Comparison of ENCODE assay signal across 23 cellular contexts in the genomic region with DNA sequence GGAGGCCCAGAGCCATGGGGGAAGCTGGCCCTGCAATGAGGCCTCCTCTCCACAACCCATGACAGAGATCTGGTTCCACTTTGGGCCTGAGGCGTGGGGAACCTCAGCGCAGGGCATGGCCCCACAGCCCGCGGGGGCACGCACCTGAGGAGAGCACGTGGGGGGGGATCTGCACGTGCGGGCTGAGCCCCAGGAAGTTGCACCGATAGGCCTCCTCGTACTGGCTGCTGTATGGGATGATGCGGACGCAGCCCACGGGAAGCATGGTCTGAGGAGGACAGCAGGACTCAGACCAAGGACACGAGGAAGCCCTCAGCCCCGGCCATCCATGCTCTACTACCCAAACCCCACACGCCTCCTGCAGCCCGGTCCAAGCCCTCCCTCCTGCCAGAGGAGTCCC.
"Had no signal": no experiment of that assay in that cellular context is flagged by ENCODE, and none has a peak within 500 bp of the region (broad histone marks: within the 10 kb centered on the region; RNA-seq: fewer than 3 reads in every experiment).

No MANE protein-coding gene starts in this region.

- H3K27me3 Mint-ChIP-seq: natural killer cell treated with Interleukin-12 subunit alpha and Interleukin-12 subunit beta and Interleukin-15 and Interleukin-18, amount 100 ng/mL, for 72 hours had no signal

- H3K4me2 ChIP-seq: neural progenitor cell had no signal

- H3K27me3 ChIP-seq: foreskin keratinocyte, neural progenitor cell, sigmoid colon, suprapubic skin, thyroid gland had no signal

- H3K36me3 ChIP-seq: neural progenitor cell had no signal

- H3K4me3 Mint-ChIP-seq: endodermal cell; immature natural killer cell; natural killer cell treated with Interleukin-12 subunit alpha and Interleukin-12 subunit beta and Interleukin-15 and Interleukin-18, amount 100 ng/mL, for 72 hours; neural progenitor cell had no signal

- H3K4me1 Mint-ChIP-seq: endodermal cell, neural progenitor cell had no signal

- H3K4me1 ChIP-seq: foreskin keratinocyte, neural progenitor cell, parathyroid adenoma, sigmoid colon, suprapubic skin, thyroid gland had no signal

- H3K79me2 ChIP-seq: parathyroid adenoma had no signal

- H2AFZ ChIP-seq: neural progenitor cell, parathyroid adenoma had no signal

- H3K27ac ChIP-seq: coronary artery, foreskin keratinocyte, neural progenitor cell, parathyroid adenoma, psoas muscle, sigmoid colon, skin epidermis, suprapubic skin, thyroid gland had no signal

- DNase-seq: effector CD4-positive, alpha-beta T cell; endodermal cell; erythroblast; foreskin keratinocyte; immature natural killer cell; left cardiac atrium; left ventricle myocardium superior; mesenchymal stem cell; midbrain; occipital lobe; psoas muscle; sigmoid colon; stimulated activated CD4-positive, alpha-beta T cell treated with anti-CD3 and anti-CD28 coated beads, Interleukin-2, amount 100 ng/mL, for 24 hours; stimulated activated CD4-positive, alpha-beta T cell treated with anti-CD3 and anti-CD28 coated beads, Interleukin-4, amount 100 ng/mL, for 4 hours; stimulated activated naive CD4-positive, alpha-beta T cell had no signal

- ATAC-seq: left cardiac atrium, left ventricle myocardium superior, psoas muscle had no signal

- H3K9ac ChIP-seq: neural progenitor cell, parathyroid adenoma had no signal

- H3K4me3 ChIP-seq: coronary artery, lung, neural progenitor cell, psoas muscle, sigmoid colon, skin epidermis, suprapubic skin, thyroid gland had no signal

- H3K9me3 ChIP-seq: psoas muscle, sigmoid colon, suprapubic skin, thyroid gland had no signal

- H3K9me3 Mint-ChIP-seq: endodermal cell; immature natural killer cell; natural killer cell treated with Interleukin-12 subunit alpha and Interleukin-12 subunit beta and Interleukin-15 and Interleukin-18, amount 100 ng/mL, for 72 hours; neural progenitor cell had no signal

- H3K27ac Mint-ChIP-seq: natural killer cell treated with Interleukin-12 subunit alpha and Interleukin-12 subunit beta and Interleukin-15 and Interleukin-18, amount 100 ng/mL, for 72 hours had no signal
